In genomic region chr14:61277784-61278183, GRCh38 we compare ENCODE assay signal across 17 cellular contexts. TPM values are rescaled to one million over a fixed set of nuclear protein-coding genes. Genes with fewer than 3 reads are reported as not detected.
DNase-seq lines count a peak whose midpoint lies in the region; ATAC-seq and TF ChIP-seq lines count a peak whose summit lies in the region.
"Had no signal": no experiment of that assay in that cellular context is flagged by ENCODE, and none has a peak within 500 bp of the region (broad histone marks: within the 10 kb centered on the region; RNA-seq: fewer than 3 reads in every experiment).

No MANE protein-coding gene starts in this region.

- H3K36me3 ChIP-seq in PC-9 (ENCODE audit: low read depth) = no peaks in the 10 kb centered on the region
- H3K36me3 ChIP-seq in parathyroid adenoma (ENCODE audit: control insufficient read depth, insufficient read depth, low read length) = no peaks in the 10 kb centered on the region

- CTCF ChIA-PET in PC-9 (lab: Charles Lee) = interaction anchor here (0.5 kb wide), 1 partner anchor 557 kb away, joined by 3 read pairs; no protein-coding TSS in a partner anchor
- CTCF ChIA-PET in activated CD4-positive, alpha-beta T cell treated with anti-CD3 and anti-CD28 coated beads, Interleukin-2, amount 10 ng/mL, durations not matched to agents 7 days and 5 days (lab: Charles Lee) = no interaction called here

- peaks cover 20% of the 10 kb centered on the region for H3F3A ChIP-seq in PC-9 (ENCODE audit: insufficient read depth, low read depth)

- H3K27me3 ChIP-seq in PC-9 (ENCODE audit: insufficient read depth, low read depth) = no peaks in the 10 kb centered on the region
- no peaks in the 10 kb centered on the region for H3K27me3 ChIP-seq in parathyroid adenoma (ENCODE audit: control insufficient read depth, insufficient read depth, low read length)

- H3K4me3 ChIP-seq in PC-9 = peak overlapping the region; percentile 93
- peak overlapping the region; percentile 73 for H3K4me3 ChIP-seq in epithelial cell of esophagus (ENCODE audit: low read length)
- peak overlapping the region; percentile 82 for H3K4me3 ChIP-seq in parathyroid adenoma (ENCODE audit: low read depth, low read length)

- POLR2A ChIA-PET in PC-9 (lab: Charles Lee; ENCODE audit: unreplicated experiment) = no interaction called here
- POLR2A ChIA-PET in activated CD4-positive, alpha-beta T cell treated with anti-CD3 and anti-CD28 coated beads, Interleukin-2, amount 10 ng/mL, durations not matched to agents 7 days and 5 days (lab: Charles Lee) = no interaction called here

- H3K9me3 Mint-ChIP-seq in activated CD4-positive, alpha-beta T cell treated with anti-CD3 and anti-CD28 coated beads, Interleukin-2, amount 10 ng/mL, durations not matched to agents 7 days and 5 days = no peaks in the 10 kb centered on the region

- H3K27ac ChIP-seq in PC-9 (no peak overlapping the region), parathyroid adenoma (no peak overlapping the region)
- H3K27ac ChIP-seq: RWPE1 had no signal

- H3K79me2 ChIP-seq in PC-9 (ENCODE audit: low read depth) (peaks cover 40% of the 10 kb centered on the region), parathyroid adenoma (peaks cover 18% of the 10 kb centered on the region)

- DNase-seq in PC-9 (no peak), epithelial cell of esophagus (ENCODE audit: low read depth) (no peak), SIG-M5 (lab: John Stamatoyannopoulos, UW) (no peak)
- DNase-seq in stimulated activated CD4-positive, alpha-beta T cell treated with anti-CD3 and anti-CD28 coated beads, Interleukin-2, amount 100 ng/mL, for 24 hours = no peak
- no peak for DNase-seq in activated CD4-positive, alpha-beta T cell treated with anti-CD3 and anti-CD28 coated beads, Interleukin-2, amount 10 ng/mL, durations not matched to agents 7 days and 5 days
- DNase-seq: COR-L47, DMS53, H7, NCI-H1436 treated with DMSO at 0.1 percent for 48 hours, NCI-H2029 treated with DMSO at 0.1 percent for 48 hours, NCI-H748 treated with DMSO at 0.1 percent for 48 hours, OCI-M1 had no signal

- peaks cover 19% of the 10 kb centered on the region for H4K20me1 ChIP-seq in PC-9 (ENCODE audit: insufficient read depth)

- intact Hi-C loops in PC-9 (cut with micrococcal nuclease; ENCODE audit: unreplicated experiment) = no loop called here

- no peaks in the 10 kb centered on the region for H3K9me2 ChIP-seq in PC-9 (ENCODE audit: insufficient read depth)

- no peak for TF ChIP-seq CTCF in PC-9 (conservative IDR thresholded peaks at IDR 0.05)
- no peak for TF ChIP-seq CTCF in epithelial cell of esophagus (IDR thresholded peaks at IDR 0.05; ENCODE audit: insufficient read depth, low read depth, low read length, missing control alignments)
- no peak for TF ChIP-seq CTCF in parathyroid adenoma (IDR thresholded peaks at IDR 0.05)

- H3K4me1 ChIP-seq in PC-9 (replicated peaks; ENCODE audit: insufficient read depth) (peaks cover 32% of the 10 kb centered on the region), parathyroid adenoma (no peaks in the 10 kb centered on the region)

- H3K4me3 Mint-ChIP-seq in activated CD4-positive, alpha-beta T cell treated with anti-CD3 and anti-CD28 coated beads, Interleukin-2, amount 10 ng/mL, durations not matched to agents 7 days and 5 days = no peak overlapping the region

- peaks cover 4% of the 10 kb centered on the region for H3K36me3 Mint-ChIP-seq in activated CD4-positive, alpha-beta T cell treated with anti-CD3 and anti-CD28 coated beads, Interleukin-2, amount 10 ng/mL, durations not matched to agents 7 days and 5 days (ENCODE audit: low read depth)

- H2AFZ ChIP-seq in PC-9 = no peak overlapping the region
- no peak overlapping the region for H2AFZ ChIP-seq in parathyroid adenoma

- H3K27me3 Mint-ChIP-seq in activated CD4-positive, alpha-beta T cell treated with anti-CD3 and anti-CD28 coated beads, Interleukin-2, amount 10 ng/mL, durations not matched to agents 7 days and 5 days = peaks cover 39% of the 10 kb centered on the region

- H3K27ac Mint-ChIP-seq in activated CD4-positive, alpha-beta T cell treated with anti-CD3 and anti-CD28 coated beads, Interleukin-2, amount 10 ng/mL, durations not matched to agents 7 days and 5 days = no peak overlapping the region

- H3K9ac ChIP-seq in parathyroid adenoma = no peak overlapping the region

- peak overlapping the region; percentile 98 for H3K4me2 ChIP-seq in PC-9
- H3K4me2 ChIP-seq in parathyroid adenoma (ENCODE audit: low read length) = peak overlapping the region; percentile 96

- peaks cover 17% of the 10 kb centered on the region for H3K4me1 Mint-ChIP-seq in activated CD4-positive, alpha-beta T cell treated with anti-CD3 and anti-CD28 coated beads, Interleukin-2, amount 10 ng/mL, durations not matched to agents 7 days and 5 days

- ATAC-seq in HG02870 (IDR thresholded peaks at IDR 0.05; ENCODE audit: unreplicated experiment) = no peak

- BruUV-seq in PC-9 (replicated peaks; lab: Mats Ljungman, UMichigan) = no TSS peak

- no peaks in the 10 kb centered on the region for H3K9me3 ChIP-seq in PC-9 (ENCODE audit: insufficient read depth, low read depth)
- H3K9me3 ChIP-seq in parathyroid adenoma (ENCODE audit: control insufficient read depth, low read length) = no peaks in the 10 kb centered on the region

RNA-seq across cellular contexts. Expression of gene TMEM30B, which starts 3.4 kb away (rescaled TPM):
- total RNA-seq in PC-9 (2021) = 15.2 and 19.6 TPM in 2 replicates
- under 1 TPM; 0.30 to 0.42 TPM for total RNA-seq in activated CD4-positive, alpha-beta T cell treated with anti-CD3 and anti-CD28 coated beads, Interleukin-2, amount 10 ng/mL, durations not matched to agents 7 days and 5 days
- total RNA-seq: NCI-H460, SK-MEL-5 had no signal

RNA-seq across cellular contexts. Expression of gene PRKCH, which starts 43.6 kb away (rescaled TPM):
- 32.4 and 49.8 TPM in 2 replicates for total RNA-seq in PC-9 (2021)
- 100 to 1,000 TPM; 244 to 293 TPM for total RNA-seq in activated CD4-positive, alpha-beta T cell treated with anti-CD3 and anti-CD28 coated beads, Interleukin-2, amount 10 ng/mL, durations not matched to agents 7 days and 5 days

Comparison
In these comparisons a context has a peak if more than half of its experiments do, and no peak if none do; other contexts are left out.
1. RNA of gene TMEM30B, which starts 3.4 kb away (total RNA-seq): 15.2 to 19.6 TPM in PC-9; 0.30 to 0.42 TPM in activated CD4-positive, alpha-beta T cell treated with anti-CD3 and anti-CD28 coated beads, Interleukin-2, amount 10 ng/mL, durations not matched to agents 7 days and 5 days; every median in the first group is over 10 times any median in the second.
2. Peak in every context shown above with its lines, with median percentiles within 50 percentile points of each other: H3K4me3 ChIP-seq.